In genomic region chr2:215434447-215435260, GRCh38 we compare ENCODE assay signal across 8 cellular contexts. TPM values are rescaled to one million over a fixed set of nuclear protein-coding genes. Genes with fewer than 3 reads are reported as not detected.
DNase-seq lines count a peak whose midpoint lies in the region; ATAC-seq and TF ChIP-seq lines count a peak whose summit lies in the region.

No MANE protein-coding gene starts in this region.

- H3K27ac Mint-ChIP-seq in CD4-positive, CD25-positive, alpha-beta regulatory T cell, result no peak overlapping the region
- peak overlapping the region; percentile 94 for H3K27ac Mint-ChIP-seq in endothelial cell (ENCODE audit: unreplicated experiment)

- no peaks in the 10 kb centered on the region for H3K9me3 ChIP-seq in CD4-positive, CD25-positive, alpha-beta regulatory T cell (ENCODE audit: control insufficient read depth in 2 of 2, low read length in 2 of 2)
- H3K9me3 ChIP-seq in OCI-LY1 (ENCODE audit: low read length) (no peaks in the 10 kb centered on the region), neural cell (ENCODE audit: low read length) (no peaks in the 10 kb centered on the region)

- peaks cover 0 to 4% (median 0%) of the 10 kb centered on the region in 7 donors for H3K9me3 Mint-ChIP-seq in CD4-positive, CD25-positive, alpha-beta regulatory T cell
- no peaks in the 10 kb centered on the region for H3K9me3 Mint-ChIP-seq in endothelial cell (ENCODE audit: unreplicated experiment)

- H3K79me2 ChIP-seq in OCI-LY1 (ENCODE audit: insufficient read depth, low read length) (no peaks in the 10 kb centered on the region), neural cell (replicated peaks; ENCODE audit: insufficient read depth, low read length) (no peaks in the 10 kb centered on the region)

- no peaks in the 10 kb centered on the region for H3K36me3 Mint-ChIP-seq in CD4-positive, CD25-positive, alpha-beta regulatory T cell
- H3K36me3 Mint-ChIP-seq in endothelial cell (ENCODE audit: low read depth, unreplicated experiment), result peaks cover 35% of the 10 kb centered on the region

- H3K9me2 ChIP-seq in OCI-LY1 (ENCODE audit: low read depth, low read length), result no peaks in the 10 kb centered on the region
- no peaks in the 10 kb centered on the region for H3K9me2 ChIP-seq in neural cell (ENCODE audit: insufficient read depth, low read length)

- no peaks in the 10 kb centered on the region for H3K36me3 ChIP-seq in CD4-positive, CD25-positive, alpha-beta regulatory T cell (ENCODE audit: control insufficient read depth, insufficient read depth, low read length)
- H3K36me3 ChIP-seq in OCI-LY1 (ENCODE audit: insufficient read depth, low read length) (no peaks in the 10 kb centered on the region), neural cell (ENCODE audit: insufficient read depth, low read length) (no peaks in the 10 kb centered on the region)

- H4K20me1 ChIP-seq in OCI-LY1 (ENCODE audit: insufficient read depth, low read length) (no peaks in the 10 kb centered on the region), neural cell (ENCODE audit: insufficient read depth) (no peaks in the 10 kb centered on the region)

- no peak for TF ChIP-seq CTCF in OCI-LY1 (IDR thresholded peaks at IDR 0.05; ENCODE audit: low read length)
- no peak for TF ChIP-seq CTCF in endothelial cell (IDR thresholded peaks at IDR 0.05; ENCODE audit: unreplicated experiment)
- TF ChIP-seq CTCF in neural cell (IDR thresholded peaks at IDR 0.05; ENCODE audit: poor library complexity, severe bottlenecking), result no peak

- H3K4me3 ChIP-seq in CD4-positive, CD25-positive, alpha-beta regulatory T cell (ENCODE audit: low read depth, low read length), result no peak overlapping the region
- H3K4me3 ChIP-seq in OCI-LY1 (ENCODE audit: low read depth, low read length, poor library complexity, severe bottlenecking), result peak overlapping the region; percentile 58
- H3K4me3 ChIP-seq in neural cell (ENCODE audit: low read length), result peak overlapping the region; percentile 74

- peaks cover 43% of the 10 kb centered on the region for H3K27me3 ChIP-seq in CD4-positive, CD25-positive, alpha-beta regulatory T cell (ENCODE audit: control insufficient read depth, insufficient read depth, low read length)
- peaks cover 3% of the 10 kb centered on the region; the same call in 1 of the 2 replicates for H3K27me3 ChIP-seq in OCI-LY1 (ENCODE audit: insufficient read depth, low read length)
- H3K27me3 ChIP-seq in neural cell (ENCODE audit: insufficient read depth, low read depth, low read length), result peaks cover 29% of the 10 kb centered on the region

- H3K4me1 Mint-ChIP-seq in CD4-positive, CD25-positive, alpha-beta regulatory T cell, result peaks cover 6 to 22% (median 15%) of the 10 kb centered on the region in 4 donors
- H3K4me1 Mint-ChIP-seq in endothelial cell (ENCODE audit: unreplicated experiment), result peaks cover 56% of the 10 kb centered on the region

- H3K4me2 ChIP-seq in OCI-LY1 (ENCODE audit: low read length) (peak overlapping the region; percentile 75; the same call in 1 of the 2 replicates), neural cell (ENCODE audit: low read length) (no peak overlapping the region)

- H2AFZ ChIP-seq in OCI-LY1 (ENCODE audit: low read length) (no peak overlapping the region), neural cell (ENCODE audit: low read depth, low read length) (no peak overlapping the region)

- no peak for TF ChIP-seq RAD21 in neural cell (conservative IDR thresholded peaks at IDR 0.05)

- no peak for DNase-seq in CD4-positive, CD25-positive, alpha-beta regulatory T cell
- DNase-seq in endothelial cell (ENCODE audit: low spot score), result no peak
- no peak for DNase-seq in NCI-H2227 (lab: John Stamatoyannopoulos, UW; ENCODE audit: unreplicated experiment)
- no peak for DNase-seq in NCI-H1105 (lab: John Stamatoyannopoulos, UW)

- H3K4me1 ChIP-seq in CD4-positive, CD25-positive, alpha-beta regulatory T cell (ENCODE audit: control insufficient read depth, insufficient read depth, low read length, poor library complexity, severe bottlenecking), result peaks cover 19% of the 10 kb centered on the region
- H3K4me1 ChIP-seq in OCI-LY1 (ENCODE audit: insufficient read depth, low read length, severe bottlenecking), result peaks cover 16% of the 10 kb centered on the region

- H3K4me3 Mint-ChIP-seq in CD4-positive, CD25-positive, alpha-beta regulatory T cell, result peak overlapping the region; percentile 23 to 81 (median 48)
- peak overlapping the region; percentile 98 for H3K4me3 Mint-ChIP-seq in endothelial cell (ENCODE audit: unreplicated experiment)

- no peak for TF ChIP-seq EP300 in neural cell (conservative IDR thresholded peaks at IDR 0.05; ENCODE audit: poor library complexity, severe bottlenecking)

- peaks cover 81% of the 10 kb centered on the region for H3K27me3 Mint-ChIP-seq in CD4-positive, CD25-positive, alpha-beta regulatory T cell
- peaks cover 9% of the 10 kb centered on the region for H3K27me3 Mint-ChIP-seq in endothelial cell (ENCODE audit: unreplicated experiment)

- no peak for ATAC-seq in CD4-positive, CD25-positive, alpha-beta regulatory T cell (ENCODE audit: low read depth in 2 of 2)
- ATAC-seq in GM21381 (IDR thresholded peaks at IDR 0.05; ENCODE audit: unreplicated experiment), result no peak
- no peak for ATAC-seq in HG02610 (IDR thresholded peaks at IDR 0.05; ENCODE audit: unreplicated experiment)

- H3K27ac ChIP-seq in CD4-positive, CD25-positive, alpha-beta regulatory T cell (ENCODE audit: insufficient read depth, low read length, poor library complexity, severe bottlenecking), result no peak overlapping the region
- no peak overlapping the region for H3K27ac ChIP-seq in OCI-LY1 (ENCODE audit: low read depth, low read length, poor library complexity, severe bottlenecking)
- H3K27ac ChIP-seq in neural cell (ENCODE audit: low read length), result no peak overlapping the region

- no peaks in the 10 kb centered on the region for H3F3A ChIP-seq in OCI-LY1 (ENCODE audit: insufficient read depth, low read length)
- H3F3A ChIP-seq in neural cell (ENCODE audit: insufficient read depth, low read length, poor library complexity, severe bottlenecking), result no peaks in the 10 kb centered on the region

- H3K9ac ChIP-seq in OCI-LY1 (ENCODE audit: low read length) (no peak overlapping the region), neural cell (ENCODE audit: low read length) (no peak overlapping the region)

TF ChIP-seq in neural cell, 6 proteins besides CTCF, POLR2A, EP300 and RAD21:
- TF ChIP-seq POLR2AphosphoS5 (IDR thresholded peaks at IDR 0.05) (no peak), SMC3 (conservative IDR thresholded peaks at IDR 0.05; ENCODE audit: poor library complexity) (no peak), TAF1 (IDR thresholded peaks at IDR 0.05; ENCODE audit: low read depth) (no peak), MXI1 (conservative IDR thresholded peaks at IDR 0.05; ENCODE audit: poor library complexity, severe bottlenecking) (no peak), EZH2 (IDR thresholded peaks at IDR 0.05; ENCODE audit: borderline replicate concordance, insufficient read depth, low read length, poor library complexity, severe bottlenecking) (no peak)
- TF ChIP-seq, protein P1, sequence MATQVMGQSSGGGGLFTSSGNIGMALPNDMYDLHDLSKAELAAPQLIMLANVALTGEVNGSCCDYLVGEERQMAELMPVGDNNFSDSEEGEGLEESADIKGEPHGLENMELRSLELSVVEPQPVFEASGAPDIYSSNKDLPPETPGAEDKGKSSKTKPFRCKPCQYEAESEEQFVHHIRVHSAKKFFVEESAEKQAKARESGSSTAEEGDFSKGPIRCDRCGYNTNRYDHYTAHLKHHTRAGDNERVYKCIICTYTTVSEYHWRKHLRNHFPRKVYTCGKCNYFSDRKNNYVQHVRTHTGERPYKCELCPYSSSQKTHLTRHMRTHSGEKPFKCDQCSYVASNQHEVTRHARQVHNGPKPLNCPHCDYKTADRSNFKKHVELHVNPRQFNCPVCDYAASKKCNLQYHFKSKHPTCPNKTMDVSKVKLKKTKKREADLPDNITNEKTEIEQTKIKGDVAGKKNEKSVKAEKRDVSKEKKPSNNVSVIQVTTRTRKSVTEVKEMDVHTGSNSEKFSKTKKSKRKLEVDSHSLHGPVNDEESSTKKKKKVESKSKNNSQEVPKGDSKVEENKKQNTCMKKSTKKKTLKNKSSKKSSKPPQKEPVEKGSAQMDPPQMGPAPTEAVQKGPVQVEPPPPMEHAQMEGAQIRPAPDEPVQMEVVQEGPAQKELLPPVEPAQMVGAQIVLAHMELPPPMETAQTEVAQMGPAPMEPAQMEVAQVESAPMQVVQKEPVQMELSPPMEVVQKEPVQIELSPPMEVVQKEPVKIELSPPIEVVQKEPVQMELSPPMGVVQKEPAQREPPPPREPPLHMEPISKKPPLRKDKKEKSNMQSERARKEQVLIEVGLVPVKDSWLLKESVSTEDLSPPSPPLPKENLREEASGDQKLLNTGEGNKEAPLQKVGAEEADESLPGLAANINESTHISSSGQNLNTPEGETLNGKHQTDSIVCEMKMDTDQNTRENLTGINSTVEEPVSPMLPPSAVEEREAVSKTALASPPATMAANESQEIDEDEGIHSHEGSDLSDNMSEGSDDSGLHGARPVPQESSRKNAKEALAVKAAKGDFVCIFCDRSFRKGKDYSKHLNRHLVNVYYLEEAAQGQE (IDR thresholded peaks at IDR 0.05; ENCODE audit: borderline replicate concordance), result no peak

RNA-seq across cellular contexts. Expression of gene FN1, which starts 1.2 kb away (rescaled TPM):
- total RNA-seq in CD4-positive, CD25-positive, alpha-beta regulatory T cell, result 0.72 TPM
- polyA plus RNA-seq in CD4-positive, CD25-positive, alpha-beta regulatory T cell, result under 1 TPM in 3 of 4 donors, not detected in 1; 0.45 to 0.89 (median 0.84) TPM
- total RNA-seq in endothelial cell (ENCODE audit: unreplicated experiment), result 1,159 TPM
- 0.93 and 5.1 TPM in 2 replicates for polyA plus RNA-seq in neural cell
- 1.5 and 2.9 TPM in 2 replicates for polyA minus RNA-seq in neural cell

Comparison
In these comparisons a context has a peak if more than half of its experiments do, and no peak if none do; other contexts are left out.
1. RNA of gene FN1, which starts 1.2 kb away (total RNA-seq): 1,159 TPM in endothelial cell (single experiment); 0.72 TPM in CD4-positive, CD25-positive, alpha-beta regulatory T cell (single experiment); every median in the first group is over 100 times any median in the second.